20 cellular contexts compared by ENCODE assay signal in genomic region chr1:220371324-220371723, GRCh38.
DNase-seq lines count a peak whose midpoint lies in the region; ATAC-seq and TF ChIP-seq lines count a peak whose summit lies in the region.
"Had no signal": no experiment of that assay in that cellular context is flagged by ENCODE, and none has a peak within 500 bp of the region (broad histone marks: within the 10 kb centered on the region; RNA-seq: fewer than 3 reads in every experiment).

No MANE protein-coding gene starts in this region.

- H3K4me1 ChIP-seq in foreskin keratinocyte, result peaks cover 10% of the 10 kb centered on the region
- H3K4me1 ChIP-seq: upper lobe of right lung had no signal

- ATAC-seq in foreskin keratinocyte, result no peak
- no peak for ATAC-seq in HG02870 (IDR thresholded peaks at IDR 0.05; ENCODE audit: unreplicated experiment)
- no peak for ATAC-seq in GM19328 (IDR thresholded peaks at IDR 0.05; ENCODE audit: unreplicated experiment)
- no peak for ATAC-seq in activated T-helper 17 cell treated with anti-CD3 and anti-CD28 coated beads, Interleukin-2, amount 50 U/mL, for 72 hours (replicated peaks)
- ATAC-seq: natural killer cell, upper lobe of right lung had no signal

- TF ChIP-seq CTCF in GM06990 (IDR thresholded peaks at IDR 0.05; ENCODE audit: insufficient read depth, low read length, poor library complexity, severe bottlenecking), result peak; percentile 33
- TF ChIP-seq CTCF in foreskin keratinocyte (conservative IDR thresholded peaks at IDR 0.05), result peak; percentile 53

- H3K36me3 ChIP-seq in GM06990 (ENCODE audit: control insufficient read depth, insufficient read depth, low read length), result no peaks in the 10 kb centered on the region
- H3K36me3 ChIP-seq: BLaER1 treated with 17β-estradiol and CSF1 and Interleukin-3, amounts not matched to agents 10 nM and 100 nM; cardiac muscle cell; left ventricle myocardium inferior; upper lobe of right lung had no signal

- no peak overlapping the region for H3K27ac Mint-ChIP-seq in activated T-helper 17 cell treated with anti-CD3 and anti-CD28 coated beads, Interleukin-2, amount 50 U/mL, for 72 hours
- H3K27ac Mint-ChIP-seq: activated B cell treated with CpG ODN at 0.5 μM for 24 hours, IgD-negative memory B cell, natural killer cell had no signal

- DNase-seq in COLO668 (lab: John Stamatoyannopoulos, UW; ENCODE audit: unreplicated experiment) (peak; percentile 25), GM06990 (ENCODE audit: extremely low read depth, insufficient read length) (no peak), NCI-H82 (lab: John Stamatoyannopoulos, UW) (peak; percentile 44), foreskin keratinocyte (no peak), AG20443 (ENCODE audit: low spot score) (no peak)
- DNase-seq: activated B cell treated with CpG ODN at 0.5 μM for 24 hours; activated naive CD4-positive, alpha-beta T cell treated with anti-CD3 and anti-CD28 coated beads, Interleukin-2, amount 50 U/mL, for 16 hours; GDM1; left ventricle myocardium inferior; natural killer cell; NCI-H187; stimulated activated CD4-positive, alpha-beta T cell treated with anti-CD3 and anti-CD28 coated beads, Interleukin-1b, Interleukin-23, amount 100 ng/mL, for 48 hours; stimulated activated CD8-positive, alpha-beta memory T cell treated with anti-CD3 and anti-CD28 coated beads, Interleukin-4, amount 100 ng/mL, for 48 hours; upper lobe of right lung had no signal

- no peak overlapping the region for H3K27ac ChIP-seq in foreskin keratinocyte
- H3K27ac ChIP-seq: BLaER1 treated with 17β-estradiol and CSF1 and Interleukin-3, amounts not matched to agents 10 nM and 100 nM; upper lobe of right lung had no signal

- H3K36me3 Mint-ChIP-seq in activated T-helper 17 cell treated with anti-CD3 and anti-CD28 coated beads, Interleukin-2, amount 50 U/mL, for 72 hours (ENCODE audit: low read depth), result no peaks in the 10 kb centered on the region
- H3K36me3 Mint-ChIP-seq: IgD-negative memory B cell, natural killer cell had no signal

- no peak overlapping the region for H3K4me3 ChIP-seq in GM06990 (replicated peaks; ENCODE audit: low read depth, low read length)
- H3K4me3 ChIP-seq: BLaER1 treated with 17β-estradiol and CSF1 and Interleukin-3, amounts not matched to agents 10 nM and 100 nM; cardiac muscle cell; left ventricle myocardium inferior; upper lobe of right lung had no signal

- H3K27me3 Mint-ChIP-seq in activated T-helper 17 cell treated with anti-CD3 and anti-CD28 coated beads, Interleukin-2, amount 50 U/mL, for 72 hours, result peaks cover 28% of the 10 kb centered on the region
- H3K27me3 Mint-ChIP-seq: IgD-negative memory B cell had no signal

- H3K27me3 ChIP-seq in GM06990 (replicated peaks; ENCODE audit: control insufficient read depth, insufficient read depth, low read length) (no peaks in the 10 kb centered on the region), foreskin keratinocyte (no peaks in the 10 kb centered on the region)
- H3K27me3 ChIP-seq: BLaER1 treated with 17β-estradiol and CSF1 and Interleukin-3, amounts not matched to agents 10 nM and 100 nM; cardiac muscle cell; upper lobe of right lung had no signal

- H3K4me3 Mint-ChIP-seq in activated T-helper 17 cell treated with anti-CD3 and anti-CD28 coated beads, Interleukin-2, amount 50 U/mL, for 72 hours, result no peak overlapping the region
- H3K4me3 Mint-ChIP-seq: activated B cell treated with CpG ODN at 0.5 μM for 24 hours, IgD-negative memory B cell, natural killer cell had no signal

- H3K9me3 Mint-ChIP-seq in activated T-helper 17 cell treated with anti-CD3 and anti-CD28 coated beads, Interleukin-2, amount 50 U/mL, for 72 hours, result no peaks in the 10 kb centered on the region
- H3K9me3 Mint-ChIP-seq: natural killer cell had no signal

- no peaks in the 10 kb centered on the region for H3K4me1 Mint-ChIP-seq in activated T-helper 17 cell treated with anti-CD3 and anti-CD28 coated beads, Interleukin-2, amount 50 U/mL, for 72 hours
- H3K4me1 Mint-ChIP-seq: activated B cell treated with CpG ODN at 0.5 μM for 24 hours, natural killer cell had no signal

Comparison
In these comparisons a context has a peak if more than half of its experiments do, and no peak if none do; other contexts are left out.
1. DNase-seq: peak in COLO668 (single experiment) and NCI-H82 (single experiment); none in GM06990 (single experiment), foreskin keratinocyte (0 of 2) and AG20443 (single experiment).